8 cellular contexts compared by ENCODE assay signal in genomic region chr6:159062564-159062945, GRCh38. TPM values are rescaled to one million over a fixed set of nuclear protein-coding genes. Genes with fewer than 3 reads are reported as not detected.
DNase-seq lines count a peak whose midpoint lies in the region; ATAC-seq and TF ChIP-seq lines count a peak whose summit lies in the region.

No MANE protein-coding gene starts in this region.

- H3K36me3 ChIP-seq in gastroesophageal sphincter, result no peaks in the 10 kb centered on the region

- DNase-seq in GM10248 (ENCODE audit: extremely low spot score) (peak; percentile 30), T-helper 1 cell (peak in 4 of 5 donors; percentile 31 to 90 (median 40)), iPS-NIHi7 (ENCODE audit: extremely low spot score) (no peak), HPDE6-E6E7 (ENCODE audit: extremely low spot score) (no peak), iPS-NIHi11 (ENCODE audit: low spot score) (no peak)

- ATAC-seq in GM21786 (IDR thresholded peaks at IDR 0.05; ENCODE audit: unreplicated experiment), result peak; percentile 70
- ATAC-seq in gastroesophageal sphincter, result peak; percentile 22
- ATAC-seq in HG02973 (IDR thresholded peaks at IDR 0.05; ENCODE audit: unreplicated experiment), result no peak

- TF ChIP-seq POLR2A in gastroesophageal sphincter (IDR thresholded peaks at IDR 0.05), result no peak

- POLR2A ChIA-PET in GM10248 (lab: Yijun Ruan, JAX), result no interaction called here

- peaks cover 8% of the 10 kb centered on the region for H3K27me3 ChIP-seq in gastroesophageal sphincter

- 55 to 68% methylated on average over 3 of the region's 3 CpGs for WGBS in gastroesophageal sphincter (ENCODE audit: low coverage in 1 of 2), 2 donors

- TF ChIP-seq CTCF in GM10248 (IDR thresholded peaks at IDR 0.05; ENCODE audit: control extremely low read depth, extremely low read depth, low read depth, missing control alignments) (no peak), gastroesophageal sphincter (IDR thresholded peaks at IDR 0.05) (no peak)

- no peak overlapping the region for H3K27ac ChIP-seq in gastroesophageal sphincter

- no peaks in the 10 kb centered on the region for H3K4me1 ChIP-seq in gastroesophageal sphincter

- H3K9me3 ChIP-seq in gastroesophageal sphincter, result no peaks in the 10 kb centered on the region

- CTCF ChIA-PET in GM10248 (lab: Yijun Ruan, JAX), result interaction anchor here (0.8 to 6.3 kb wide), 10 partner anchors 11 to 89 kb away, joined by 3 to 28 read pairs (median 8); no protein-coding TSS in a partner anchor

- TF ChIP-seq EP300 in gastroesophageal sphincter (IDR thresholded peaks at IDR 0.05), result no peak

- H3K4me3 ChIP-seq in gastroesophageal sphincter, result no peak overlapping the region

RNA-seq across cellular contexts. Expression of gene TAGAP, which starts 17.8 kb away (rescaled TPM):
- total RNA-seq in gastroesophageal sphincter, result 1 to 10 TPM; 1.0 to 4.3 (median 1.9) TPM

Comparison
In these comparisons a context has a peak if more than half of its experiments do, and no peak if none do; other contexts are left out.
1. DNase-seq: peak in GM10248 (single experiment) and T-helper 1 cell (4 of 5); none in iPS-NIHi7 (single experiment), HPDE6-E6E7 (single experiment) and iPS-NIHi11 (single experiment).